In the genomic region with DNA sequence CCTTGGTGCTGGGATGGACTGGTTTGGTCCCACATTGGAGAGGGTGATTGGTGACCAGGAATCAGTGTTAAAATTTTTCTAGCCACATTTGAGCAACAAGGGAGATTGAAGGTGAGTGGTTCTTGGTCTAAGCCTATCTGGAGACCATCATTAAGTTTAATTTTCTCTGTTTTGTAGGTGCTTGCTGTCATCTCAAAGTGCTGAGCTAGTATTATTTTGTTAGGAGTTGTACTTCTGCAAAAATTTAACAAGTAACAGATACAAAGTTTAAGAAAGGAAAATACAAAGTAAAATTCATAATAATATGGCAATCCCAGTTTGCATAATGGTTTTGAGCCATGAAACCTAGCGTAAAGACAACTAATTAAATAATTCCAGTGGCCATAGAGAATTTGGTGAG, we compare ENCODE assay signal across 22 cellular contexts.
DNase-seq lines count a peak whose midpoint lies in the region; ATAC-seq, FAIRE-seq and TF ChIP-seq lines count a peak whose summit lies in the region.
"Had no signal": no experiment of that assay in that cellular context is flagged by ENCODE, and none has a peak within 500 bp of the region (broad histone marks: within the 10 kb centered on the region; RNA-seq: fewer than 3 reads in every experiment).

No MANE protein-coding gene starts in this region.

- no peaks in the 10 kb centered on the region for H3K36me3 ChIP-seq in K562 (ENCODE audit: control insufficient read depth, insufficient read depth, low read length)
- H3K36me3 ChIP-seq in MM.1S (replicated peaks; ENCODE audit: insufficient read depth, low read length) = no peaks in the 10 kb centered on the region
- H3K36me3 ChIP-seq in CD8-positive, alpha-beta T cell (ENCODE audit: insufficient read depth, low read length) = no peaks in the 10 kb centered on the region
- H3K36me3 ChIP-seq: HAP-1 had no signal

- H3K4me1 Mint-ChIP-seq in natural killer cell (peaks cover 5 to 6% of the 10 kb centered on the region in 2 donors), glutamatergic neuron (ENCODE audit: low read depth, unreplicated experiment) (no peaks in the 10 kb centered on the region)
- H3K4me1 Mint-ChIP-seq in natural killer cell treated with Interleukin-12 subunit alpha and Interleukin-12 subunit beta and Interleukin-15 and Interleukin-18, amount 100 ng/mL, for 72 hours (ENCODE audit: low read depth in 2 of 2) = peaks cover 0 to 6% of the 10 kb centered on the region in 2 donors
- peaks cover 6 to 13% of the 10 kb centered on the region in 2 donors for H3K4me1 Mint-ChIP-seq in stimulated activated naive B cell treated with anti-CD40 and anti-IgM and Interleukin-4, amounts not matched to agents 10 μg/mL and 1 μg/mL and 100 μg/mL, for 72 hours
- no peaks in the 10 kb centered on the region for H3K4me1 Mint-ChIP-seq in CD8-positive, alpha-beta T cell (ENCODE audit: low read depth)
- H3K4me1 Mint-ChIP-seq: GM23338 had no signal

- H3K4me1 ChIP-seq in K562 (replicated peaks in 1 of 2; ENCODE audit: control insufficient read depth in 2 of 2, insufficient read depth in 2 of 2, low read length in 2 of 2) (no peaks in the 10 kb centered on the region), MM.1S (ENCODE audit: low read length) (no peaks in the 10 kb centered on the region)
- H3K4me1 ChIP-seq in CD8-positive, alpha-beta T cell (ENCODE audit: insufficient read depth, low read length) = no peaks in the 10 kb centered on the region
- H3K4me1 ChIP-seq: BLaER1, HAP-1 had no signal

- POLR2A ChIA-PET in K562 (lab: Yijun Ruan, JAX) = no interaction called here
- POLR2A ChIA-PET in CD8-positive, alpha-beta T cell (lab: Charles Lee) = no interaction called here

- TF ChIP-seq CTCF in natural killer cell (IDR thresholded peaks at IDR 0.05) (no peak), K562 (IDR thresholded peaks at IDR 0.05 in 2 of 3, conservative IDR thresholded peaks at IDR 0.05 in 1 of 3; ENCODE audit: insufficient read depth in 2 of 3, low read depth in 1 of 3, low read length in 3 of 3) (no peak), glutamatergic neuron (IDR thresholded peaks at IDR 0.05; ENCODE audit: partially characterized antibody, unreplicated experiment) (no peak), MM.1S (IDR thresholded peaks at IDR 0.05; ENCODE audit: low read length) (no peak)
- TF ChIP-seq CTCF in CD8-positive, alpha-beta T cell (IDR thresholded peaks at IDR 0.05) = no peak

- H3K27me3 ChIP-seq in K562 (ENCODE audit: control insufficient read depth in 2 of 2, insufficient read depth in 2 of 2, low read length in 2 of 2) (no peaks in the 10 kb centered on the region), MM.1S (replicated peaks; ENCODE audit: insufficient read depth, low read length) (no peaks in the 10 kb centered on the region)
- H3K27me3 ChIP-seq in CD8-positive, alpha-beta T cell (ENCODE audit: insufficient read depth, low read length) = no peaks in the 10 kb centered on the region
- H3K27me3 ChIP-seq: BLaER1 had no signal

- H3K9ac ChIP-seq in K562 (ENCODE audit: insufficient read depth in 1 of 2, low read depth in 2 of 2, low read length in 2 of 2) = no peak overlapping the region
- no peak overlapping the region for H3K9ac ChIP-seq in MM.1S (ENCODE audit: low read length)
- H3K9ac ChIP-seq: BLaER1 had no signal

- H3F3A ChIP-seq in MM.1S (ENCODE audit: insufficient read depth, low read length) = no peaks in the 10 kb centered on the region

- intact Hi-C loops in natural killer cell (cut with micrococcal nuclease) (no loop called here), K562 (cut with micrococcal nuclease) (no loop called here)
- intact Hi-C loops in CD8-positive, alpha-beta T cell (cut with DNase I, micrococcal nuclease) = no loop called here

- no peaks in the 10 kb centered on the region for H3K9me1 ChIP-seq in K562 (ENCODE audit: control insufficient read depth, insufficient read depth, low read length)

- no peaks in the 10 kb centered on the region for H3K9me3 ChIP-seq in K562 (replicated peaks; ENCODE audit: control insufficient read depth, insufficient read depth, low read depth, low read length)
- H3K9me3 ChIP-seq in MM.1S (replicated peaks; ENCODE audit: insufficient read depth, low read length) = no peaks in the 10 kb centered on the region
- peaks cover 5% of the 10 kb centered on the region for H3K9me3 ChIP-seq in CD8-positive, alpha-beta T cell (ENCODE audit: low read length)

- 94% methylated on average over 1 of the region's 1 CpG for WGBS in K562 (ENCODE audit: insufficient coverage, low coverage, missing lambda C conversion rate)

- H3K79me2 ChIP-seq in K562 (ENCODE audit: control insufficient read depth, insufficient read depth, low read length) (no peaks in the 10 kb centered on the region), MM.1S (ENCODE audit: low read length) (no peaks in the 10 kb centered on the region)

- no peak overlapping the region for H2AFZ ChIP-seq in K562 (ENCODE audit: low read depth, low read length)
- H2AFZ ChIP-seq in MM.1S (ENCODE audit: low read length) = no peak overlapping the region
- H2AFZ ChIP-seq: GM23338 had no signal

- ATAC-seq in natural killer cell = no peak
- no peak for ATAC-seq in natural killer cell treated with Interleukin-12 subunit alpha and Interleukin-12 subunit beta and Interleukin-15 and Interleukin-18, amount 100 ng/mL, for 72 hours
- no peak for ATAC-seq in K562
- ATAC-seq in stimulated activated naive B cell treated with anti-CD40 and anti-IgM and Interleukin-4, amounts not matched to agents 10 μg/mL and 1 μg/mL and 100 μg/mL, for 72 hours (replicated peaks) = no peak
- ATAC-seq in CD8-positive, alpha-beta T cell = no peak
- ATAC-seq: GM12878, GM23338 had no signal

- H3K9me2 ChIP-seq in MM.1S (replicated peaks; ENCODE audit: insufficient read depth, low read length) = no peaks in the 10 kb centered on the region

- no peak for TF ChIP-seq POLR2A in K562 (conservative IDR thresholded peaks at IDR 0.05)

- H3K27ac Mint-ChIP-seq in natural killer cell = peak overlapping the region; percentile 5 to 33
- no peak overlapping the region for H3K27ac Mint-ChIP-seq in natural killer cell treated with Interleukin-12 subunit alpha and Interleukin-12 subunit beta and Interleukin-15 and Interleukin-18, amount 100 ng/mL, for 72 hours
- H3K27ac Mint-ChIP-seq in glutamatergic neuron (ENCODE audit: unreplicated experiment) = peak overlapping the region; percentile 46
- H3K27ac Mint-ChIP-seq in stimulated activated naive B cell treated with anti-CD40 and anti-IgM and Interleukin-4, amounts not matched to agents 10 μg/mL and 1 μg/mL and 100 μg/mL, for 72 hours = peak overlapping the region; percentile 37
- no peak overlapping the region for H3K27ac Mint-ChIP-seq in CD8-positive, alpha-beta T cell
- H3K27ac Mint-ChIP-seq: B cell, GM23338, HFFc6 had no signal

- H3K27ac ChIP-seq in K562 (ENCODE audit: extremely low read depth, low read depth, low read length) (no peak overlapping the region), MM.1S (ENCODE audit: low read length) (no peak overlapping the region)
- no peak overlapping the region for H3K27ac ChIP-seq in CD8-positive, alpha-beta T cell (ENCODE audit: low read depth, low read length)
- H3K27ac ChIP-seq: BLaER1, C4-2B had no signal

- no peak overlapping the region for H3K4me2 ChIP-seq in K562 (ENCODE audit: insufficient read depth, low read length)
- H3K4me2 ChIP-seq in MM.1S (ENCODE audit: low read depth, low read length) = no peak overlapping the region
- H3K4me2 ChIP-seq: BLaER1, GM23338 had no signal

- H3K4me3 Mint-ChIP-seq in natural killer cell (no peak overlapping the region), glutamatergic neuron (ENCODE audit: unreplicated experiment) (no peak overlapping the region)
- H3K4me3 Mint-ChIP-seq in natural killer cell treated with Interleukin-12 subunit alpha and Interleukin-12 subunit beta and Interleukin-15 and Interleukin-18, amount 100 ng/mL, for 72 hours = no peak overlapping the region
- no peak overlapping the region for H3K4me3 Mint-ChIP-seq in stimulated activated naive B cell treated with anti-CD40 and anti-IgM and Interleukin-4, amounts not matched to agents 10 μg/mL and 1 μg/mL and 100 μg/mL, for 72 hours
- H3K4me3 Mint-ChIP-seq in CD8-positive, alpha-beta T cell = no peak overlapping the region
- H3K4me3 Mint-ChIP-seq: B cell; CD4-positive, CD25-positive, alpha-beta regulatory T cell; CD8-positive, alpha-beta memory T cell; GM23338; HFFc6 had no signal

- H4K20me1 ChIP-seq in K562 (replicated peaks; ENCODE audit: control insufficient read depth, insufficient read depth, low read length) (no peaks in the 10 kb centered on the region), MM.1S (ENCODE audit: insufficient read depth, low read length) (no peaks in the 10 kb centered on the region)
- H4K20me1 ChIP-seq: BLaER1 had no signal

- TF ChIP-seq EP300 in K562 (IDR thresholded peaks at IDR 0.05; ENCODE audit: low read length) = no peak

- BruUV-seq in K562 (replicated peaks; lab: Mats Ljungman, UMichigan) = no TSS peak

- in situ Hi-C loops in K562 (cut with MboI) = no loop called here

- H3K27me3 Mint-ChIP-seq in natural killer cell (ENCODE audit: low read depth in 2 of 2) (no peaks in the 10 kb centered on the region), glutamatergic neuron (ENCODE audit: unreplicated experiment) (no peaks in the 10 kb centered on the region)
- H3K27me3 Mint-ChIP-seq in natural killer cell treated with Interleukin-12 subunit alpha and Interleukin-12 subunit beta and Interleukin-15 and Interleukin-18, amount 100 ng/mL, for 72 hours = no peaks in the 10 kb centered on the region
- H3K27me3 Mint-ChIP-seq in stimulated activated naive B cell treated with anti-CD40 and anti-IgM and Interleukin-4, amounts not matched to agents 10 μg/mL and 1 μg/mL and 100 μg/mL, for 72 hours = no peaks in the 10 kb centered on the region
- H3K27me3 Mint-ChIP-seq in CD8-positive, alpha-beta T cell (ENCODE audit: low read depth) = no peaks in the 10 kb centered on the region
- H3K27me3 Mint-ChIP-seq: B cell; CD4-positive, CD25-positive, alpha-beta regulatory T cell; CD8-positive, alpha-beta memory T cell had no signal

- CTCF ChIA-PET in K562 (lab: Yijun Ruan, JAX; ENCODE audit: low intra/inter-chr PET ratio) = no interaction called here
- CTCF ChIA-PET in CD8-positive, alpha-beta T cell (lab: Charles Lee) = no interaction called here

- no peak for FAIRE-seq in K562 (lab: Jason Lieb, UNC)
- FAIRE-seq: GM12878, GM18507 had no signal

- H3K9me3 Mint-ChIP-seq in natural killer cell (peaks cover 2 to 4% of the 10 kb centered on the region in 2 donors), glutamatergic neuron (ENCODE audit: unreplicated experiment) (peaks cover 16% of the 10 kb centered on the region)
- H3K9me3 Mint-ChIP-seq in natural killer cell treated with Interleukin-12 subunit alpha and Interleukin-12 subunit beta and Interleukin-15 and Interleukin-18, amount 100 ng/mL, for 72 hours = peaks cover 4% of the 10 kb centered on the region
- H3K9me3 Mint-ChIP-seq in stimulated activated naive B cell treated with anti-CD40 and anti-IgM and Interleukin-4, amounts not matched to agents 10 μg/mL and 1 μg/mL and 100 μg/mL, for 72 hours = peaks cover 6 to 10% of the 10 kb centered on the region in 2 donors
- peaks cover 18% of the 10 kb centered on the region for H3K9me3 Mint-ChIP-seq in CD8-positive, alpha-beta T cell

- H3K4me3 ChIP-seq in K562 (no peak overlapping the region), MM.1S (ENCODE audit: low read length) (no peak overlapping the region)
- no peak overlapping the region for H3K4me3 ChIP-seq in CD8-positive, alpha-beta T cell (ENCODE audit: low read depth, low read length)
- H3K4me3 ChIP-seq: BLaER1, GM12878, GM23338, HAP-1 had no signal

- no peak for TF ChIP-seq RAD21 in K562 (CRISPR knock-in tag; conservative IDR thresholded peaks at IDR 0.05 in 1 of 2, IDR thresholded peaks at IDR 0.05 in 1 of 2)

- H3K36me3 Mint-ChIP-seq in natural killer cell = peaks cover 7% of the 10 kb centered on the region
- peaks cover 9% of the 10 kb centered on the region for H3K36me3 Mint-ChIP-seq in natural killer cell treated with Interleukin-12 subunit alpha and Interleukin-12 subunit beta and Interleukin-15 and Interleukin-18, amount 100 ng/mL, for 72 hours
- peaks cover 24% of the 10 kb centered on the region for H3K36me3 Mint-ChIP-seq in glutamatergic neuron (ENCODE audit: unreplicated experiment)
- H3K36me3 Mint-ChIP-seq in stimulated activated naive B cell treated with anti-CD40 and anti-IgM and Interleukin-4, amounts not matched to agents 10 μg/mL and 1 μg/mL and 100 μg/mL, for 72 hours = peaks cover 34 to 40% of the 10 kb centered on the region in 2 donors
- H3K36me3 Mint-ChIP-seq in CD8-positive, alpha-beta T cell = peaks cover 30% of the 10 kb centered on the region

- DNase-seq in natural killer cell (no peak), K562 (ENCODE audit: extremely low read depth in 1 of 4, low spot score in 3 of 4) (no peak), glutamatergic neuron (no peak), MM.1S (no peak), NCI-H187 (lab: John Stamatoyannopoulos, UW) (no peak)
- DNase-seq in natural killer cell treated with Interleukin-12 subunit alpha and Interleukin-12 subunit beta and Interleukin-15 and Interleukin-18, amount 100 ng/mL, for 72 hours (ENCODE audit: low spot score) = no peak
- no peak for DNase-seq in stimulated activated naive B cell treated with anti-CD40 and anti-IgM and Interleukin-4, amounts not matched to agents 10 μg/mL and 1 μg/mL and 100 μg/mL, for 72 hours
- no peak for DNase-seq in CD8-positive, alpha-beta T cell
- DNase-seq: CD4-positive, CD25-positive, alpha-beta regulatory T cell; CD8-positive, alpha-beta memory T cell; DMS 273 treated with DMSO at 0.1 percent for 48 hours; DMS79; EL; GDM1; HFFc6 had no signal

Comparison
In these comparisons a context has a peak if more than half of its experiments do, and no peak if none do; other contexts are left out.
1. H3K27ac Mint-ChIP-seq: peak in natural killer cell (2 of 2), glutamatergic neuron (single experiment) and stimulated activated naive B cell treated with anti-CD40 and anti-IgM and Interleukin-4, amounts not matched to agents 10 μg/mL and 1 μg/mL and 100 μg/mL, for 72 hours (single experiment); none in natural killer cell treated with Interleukin-12 subunit alpha and Interleukin-12 subunit beta and Interleukin-15 and Interleukin-18, amount 100 ng/mL, for 72 hours (0 of 2) and CD8-positive, alpha-beta T cell (single experiment).